ENCODE assay signal across 12 cellular contexts in the genomic region with DNA sequence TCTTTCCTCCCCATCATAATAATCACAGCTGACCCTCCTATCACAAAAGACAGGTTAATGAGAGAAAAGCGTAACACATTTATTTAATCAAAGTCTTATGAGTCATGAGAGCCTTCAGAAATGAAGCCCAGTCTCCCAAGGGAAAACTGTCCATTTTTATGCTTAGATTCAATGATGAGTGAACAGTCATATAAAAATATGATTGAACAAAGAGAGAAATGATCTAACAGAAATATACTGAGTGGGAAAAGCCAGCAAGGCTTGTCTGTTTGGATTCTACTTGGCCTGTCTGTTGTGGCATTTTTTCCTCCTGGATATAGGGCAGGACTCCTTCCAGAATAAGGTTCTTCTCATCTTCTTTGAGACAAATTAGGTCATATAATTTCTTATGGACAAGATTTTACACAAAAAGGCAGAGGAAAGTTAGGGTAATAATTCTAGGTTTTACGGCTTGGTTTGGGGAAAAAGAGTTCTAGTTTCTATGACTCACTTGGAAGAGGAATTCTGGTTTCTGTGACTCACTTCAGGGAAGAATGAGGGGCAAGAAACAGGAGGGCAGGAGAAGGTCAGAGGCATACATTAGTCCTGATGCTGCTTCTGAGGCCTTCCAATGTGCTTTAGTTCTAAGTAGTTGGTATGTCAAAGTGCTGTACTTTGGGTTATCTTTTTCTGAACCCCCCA.
A peak's percentile ranks its signal among the peaks of the same experiment; 100 is the strongest.
DNase-seq lines count a peak whose midpoint lies in the region; ATAC-seq, FAIRE-seq and TF ChIP-seq lines count a peak whose summit lies in the region.
"Had no signal": no experiment of that assay in that cellular context is flagged by ENCODE, and none has a peak within 500 bp of the region (broad histone marks: within the 10 kb centered on the region; RNA-seq: fewer than 3 reads in every experiment).

No MANE protein-coding gene starts in this region.

- WGBS in mammary epithelial cell (ENCODE audit: low coverage, missing lambda C conversion rate): 42% methylated on average over 2 of the region's 2 CpGs
- 26% methylated on average over 2 of the region's 2 CpGs for WGBS in mesenchymal stem cell

- no peak overlapping the region for H3K4ac ChIP-seq in mesenchymal stem cell (ENCODE audit: low read depth in 1 of 2, low read length in 2 of 2)

- H3K4me2 ChIP-seq in mammary epithelial cell (ENCODE audit: insufficient read depth, low read depth, low read length) (peak overlapping the region; percentile 86), mesenchymal stem cell (ENCODE audit: low read length, poor library complexity, severe bottlenecking) (no peak overlapping the region)

- no peak for ATAC-seq in left ventricle myocardium superior
- no peak for ATAC-seq in GM19463 (IDR thresholded peaks at IDR 0.05; ENCODE audit: unreplicated experiment)

- no peak overlapping the region for H2AK5ac ChIP-seq in mesenchymal stem cell (ENCODE audit: low read length, severe bottlenecking)

- H3K14ac ChIP-seq in mesenchymal stem cell (ENCODE audit: low read length in 2 of 2): no peak overlapping the region

- H3K36me3 ChIP-seq in right atrium auricular region (no peaks in the 10 kb centered on the region), mammary epithelial cell (ENCODE audit: insufficient read depth, low read length) (no peaks in the 10 kb centered on the region), mesenchymal stem cell (ENCODE audit: control insufficient read depth in 1 of 2, insufficient read depth in 2 of 2, low read depth in 1 of 2, low read length in 2 of 2) (no peaks in the 10 kb centered on the region)
- H3K36me3 ChIP-seq in effector memory CD4-positive, alpha-beta T cell (ENCODE audit: control insufficient read depth, insufficient read depth, low read length): no peaks in the 10 kb centered on the region
- H3K36me3 ChIP-seq: prostate gland had no signal

- H3K79me2 ChIP-seq in mammary epithelial cell (ENCODE audit: insufficient read depth, low read length): no peaks in the 10 kb centered on the region

- DNase-seq in right atrium auricular region (ENCODE audit: low spot score) (no peak), left ventricle myocardium superior (no peak), mammary epithelial cell (peak; percentile 84), mesenchymal stem cell (peak; percentile 88), GM19239 (ENCODE audit: insufficient read length, low spot score) (no peak)
- DNase-seq in effector memory CD4-positive, alpha-beta T cell: no peak
- DNase-seq in effector CD8-positive, alpha-beta T cell (lab: John Stamatoyannopoulos, UW): no peak
- DNase-seq: 8988T; activated CD4-positive, alpha-beta T cell treated with anti-CD3 and anti-CD28 coated beads, Interleukin-2, amount 50 U/mL, for 1 hour; NCI-H1417 had no signal

- H4K8ac ChIP-seq in mesenchymal stem cell (ENCODE audit: low read length): no peak overlapping the region

- BruUV-seq in mammary epithelial cell (replicated peaks; lab: Mats Ljungman, UMichigan): no TSS peak

- TF ChIP-seq CTCF in right atrium auricular region (IDR thresholded peaks at IDR 0.05) (no peak), mammary epithelial cell (conservative IDR thresholded peaks at IDR 0.05 in 1 of 2, IDR thresholded peaks at IDR 0.05 in 1 of 2; ENCODE audit: extremely low read depth in 1 of 2, insufficient read depth in 1 of 2, low read depth in 1 of 2, low read length in 2 of 2) (no peak)

- no peaks in the 10 kb centered on the region for H3K27me3 ChIP-seq in right atrium auricular region
- no peaks in the 10 kb centered on the region for H3K27me3 ChIP-seq in mammary epithelial cell (ENCODE audit: insufficient read depth, low read length)
- H3K27me3 ChIP-seq in mesenchymal stem cell (ENCODE audit: control insufficient read depth in 1 of 2, insufficient read depth in 1 of 2, low read length in 2 of 2): no peaks in the 10 kb centered on the region
- no peaks in the 10 kb centered on the region for H3K27me3 ChIP-seq in effector memory CD4-positive, alpha-beta T cell (replicated peaks; ENCODE audit: control insufficient read depth, insufficient read depth, low read length, poor library complexity, severe bottlenecking)

- no peak overlapping the region for H3K23ac ChIP-seq in mesenchymal stem cell (ENCODE audit: low read length in 2 of 2)

- H4K20me1 ChIP-seq in mammary epithelial cell (ENCODE audit: insufficient read depth, low read length): no peaks in the 10 kb centered on the region

- H3K79me1 ChIP-seq in mesenchymal stem cell (replicated peaks; ENCODE audit: low read length, poor library complexity, severe bottlenecking): no peaks in the 10 kb centered on the region

- H3K4me1 ChIP-seq in right atrium auricular region (no peaks in the 10 kb centered on the region), mammary epithelial cell (ENCODE audit: insufficient read depth, low read length) (peaks cover 17% of the 10 kb centered on the region), mesenchymal stem cell (ENCODE audit: control insufficient read depth, insufficient read depth, low read depth, low read length) (peaks cover 5% of the 10 kb centered on the region)
- no peaks in the 10 kb centered on the region for H3K4me1 ChIP-seq in effector memory CD4-positive, alpha-beta T cell (ENCODE audit: control insufficient read depth, insufficient read depth, low read length, poor library complexity, severe bottlenecking)
- H3K4me1 ChIP-seq: prostate gland had no signal

- H3K9me3 ChIP-seq in right atrium auricular region (no peaks in the 10 kb centered on the region), mammary epithelial cell (replicated peaks; ENCODE audit: insufficient read depth, low read length) (no peaks in the 10 kb centered on the region), mesenchymal stem cell (ENCODE audit: control insufficient read depth, low read length) (no peaks in the 10 kb centered on the region)
- H3K9me3 ChIP-seq in effector memory CD4-positive, alpha-beta T cell (ENCODE audit: control insufficient read depth, low read length): no peaks in the 10 kb centered on the region
- H3K9me3 ChIP-seq: prostate gland had no signal

- no peak overlapping the region for H2BK12ac ChIP-seq in mesenchymal stem cell (ENCODE audit: low read length in 2 of 2)

- H3K9ac ChIP-seq in mammary epithelial cell (ENCODE audit: insufficient read depth, low read length) (peak overlapping the region; percentile 66), mesenchymal stem cell (ENCODE audit: low read length) (peak overlapping the region; percentile 86)

- dilution Hi-C loops in mammary epithelial cell (cut with HindIII; ENCODE audit: low sequenced_read_pairs): no loop called here

- CTCF ChIA-PET in mammary epithelial cell (lab: Charles Lee; ENCODE audit: low non-redundant PET): no interaction called here

- no peak overlapping the region for H3K4me3 ChIP-seq in right atrium auricular region
- H3K4me3 ChIP-seq in mammary epithelial cell (replicated peaks in 1 of 3; ENCODE audit: insufficient read depth in 1 of 3, low read depth in 2 of 3, low read length in 3 of 3): no peak overlapping the region
- H3K4me3 ChIP-seq in mesenchymal stem cell (ENCODE audit: insufficient read depth in 1 of 2, low read depth in 1 of 2, low read length in 2 of 2): peak overlapping the region in 1 of 2 experiments; percentile 57
- H3K4me3 ChIP-seq in effector memory CD4-positive, alpha-beta T cell (ENCODE audit: insufficient read depth, low read depth, low read length, poor library complexity, severe bottlenecking): no peak overlapping the region
- H3K4me3 ChIP-seq: prostate gland had no signal

- H2BK5ac ChIP-seq in mesenchymal stem cell (ENCODE audit: low read depth, low read length, poor library complexity, severe bottlenecking): peak overlapping the region; percentile 74

- no peak overlapping the region for H2BK15ac ChIP-seq in mesenchymal stem cell (ENCODE audit: low read depth, poor library complexity, severe bottlenecking)

- FAIRE-seq in GM19239 (lab: Jason Lieb, UNC): no peak

- H2AFZ ChIP-seq in mammary epithelial cell (ENCODE audit: low read depth, low read length) (peak overlapping the region; percentile 89), mesenchymal stem cell (ENCODE audit: low read depth, low read length) (no peak overlapping the region)

- no peak overlapping the region for H4K91ac ChIP-seq in mesenchymal stem cell (ENCODE audit: low read length)

- peak overlapping the region; percentile 19 to 55 for H3K27ac ChIP-seq in right atrium auricular region
- peak overlapping the region; percentile 97 for H3K27ac ChIP-seq in mammary epithelial cell (ENCODE audit: insufficient read depth, low read depth, low read length)
- peak overlapping the region; percentile 81 for H3K27ac ChIP-seq in mesenchymal stem cell (ENCODE audit: low read length, poor library complexity, severe bottlenecking)
- H3K27ac ChIP-seq in effector memory CD4-positive, alpha-beta T cell (ENCODE audit: insufficient read depth, low read length, poor library complexity, severe bottlenecking): no peak overlapping the region
- H3K27ac ChIP-seq: prostate gland had no signal

- H3K18ac ChIP-seq in mesenchymal stem cell (ENCODE audit: low read depth in 1 of 2, low read length in 2 of 2): no peak overlapping the region

- H2BK120ac ChIP-seq in mesenchymal stem cell (ENCODE audit: low read depth, low read length): no peak overlapping the region

- intact Hi-C loops in left ventricle myocardium superior (cut with micrococcal nuclease): no loop called here
- intact Hi-C loops in mammary epithelial cell (cut with micrococcal nuclease): no loop called here

- in situ Hi-C loops in mammary epithelial cell (cut with MboI; ENCODE audit: low sequenced_read_pairs in 2 of 2): no loop called here

Comparison
In these comparisons a context has a peak if more than half of its experiments do, and no peak if none do; other contexts are left out.
1. DNase-seq: peak in mammary epithelial cell (single experiment) and mesenchymal stem cell (single experiment); none in right atrium auricular region (single experiment), left ventricle myocardium superior (single experiment), effector memory CD4-positive, alpha-beta T cell (0 of 3), GM19239 (single experiment) and effector CD8-positive, alpha-beta T cell (single experiment).